24 cellular contexts compared by ENCODE assay signal in the genomic region with DNA sequence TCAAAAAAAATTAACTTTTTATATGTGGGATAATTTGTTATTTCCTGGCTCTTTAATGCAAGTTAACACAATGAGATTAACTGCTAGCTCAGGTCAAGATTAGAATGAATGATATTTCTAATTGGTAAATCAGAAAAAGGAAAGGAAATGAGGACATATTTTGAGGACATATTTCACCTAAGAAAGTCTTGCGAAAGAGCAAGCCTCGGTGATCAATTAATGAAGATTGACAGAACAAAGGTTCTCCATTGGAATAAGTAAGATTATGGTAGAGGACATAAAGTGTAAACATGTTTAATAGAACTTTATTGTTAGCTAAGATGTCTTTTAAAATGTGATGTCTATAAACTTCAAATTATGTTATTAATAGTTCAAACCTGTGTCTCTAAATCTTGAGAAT.
"Had no signal": no experiment of that assay in that cellular context is flagged by ENCODE, and none has a peak within 500 bp of the region (broad histone marks: within the 10 kb centered on the region; RNA-seq: fewer than 3 reads in every experiment).

No MANE protein-coding gene starts in this region.

- H3K36me3 Mint-ChIP-seq: mesothelial cell of epicardium; naive B cell; naive thymus-derived CD8-positive, alpha-beta T cell had no signal

- H3K27me3 Mint-ChIP-seq: naive B cell; naive thymus-derived CD8-positive, alpha-beta T cell had no signal

- H3K4me1 Mint-ChIP-seq: naive B cell; naive thymus-derived CD8-positive, alpha-beta T cell had no signal

- H3K4me1 ChIP-seq: esophagus muscularis mucosa, foreskin keratinocyte, gastroesophageal sphincter, heart right ventricle, left lung, lower lobe of right lung had no signal

- FAIRE-seq: endothelial cell of umbilical vein, frontal cortex, islet of Langerhans, keratinocyte had no signal

- ATAC-seq: foreskin keratinocyte; gastroesophageal sphincter; heart right ventricle; left cardiac atrium; left lung; left ventricle myocardium superior; lower lobe of right lung; mucosa of descending colon; naive thymus-derived CD8-positive, alpha-beta T cell had no signal

- H3K27ac Mint-ChIP-seq: mesothelial cell of epicardium; naive B cell; naive thymus-derived CD8-positive, alpha-beta T cell had no signal

- H3K36me3 ChIP-seq: esophagus muscularis mucosa, gastroesophageal sphincter, heart right ventricle, left lung, lower lobe of right lung had no signal

- H3K4me3 ChIP-seq: coronary artery, dorsolateral prefrontal cortex, esophagus muscularis mucosa, gastroesophageal sphincter, heart right ventricle, left lung, lower lobe of right lung, mucosa of descending colon had no signal

- H3K27ac ChIP-seq: coronary artery, dorsolateral prefrontal cortex, esophagus muscularis mucosa, foreskin keratinocyte, gastroesophageal sphincter, heart right ventricle, left lung, lower lobe of right lung had no signal

- H3K9me3 ChIP-seq: esophagus muscularis mucosa, gastroesophageal sphincter, heart right ventricle, left lung, lower lobe of right lung, mucosa of descending colon had no signal

- H3K4me3 Mint-ChIP-seq: mesothelial cell of epicardium; naive B cell; naive thymus-derived CD8-positive, alpha-beta T cell had no signal

- H3K27me3 ChIP-seq: dorsolateral prefrontal cortex, esophagus muscularis mucosa, foreskin keratinocyte, gastroesophageal sphincter, heart right ventricle, left lung had no signal

- H3K9me3 Mint-ChIP-seq: naive B cell had no signal

- DNase-seq: dermis blood vessel endothelial cell; dorsolateral prefrontal cortex; effector CD4-positive, alpha-beta T cell; effector memory CD4-positive, alpha-beta T cell; head of caudate nucleus; heart right ventricle; hippocampal formation; left cardiac atrium; left lung; left ventricle myocardium superior; lower lobe of right lung; mesenchymal stem cell; mucosa of descending colon; naive B cell; naive thymus-derived CD8-positive, alpha-beta T cell had no signal
